ENCODE assay signal across 20 cellular contexts in genomic region chr14:50924236-50924635, GRCh38.
"Had no signal": no experiment of that assay in that cellular context is flagged by ENCODE, and none has a peak within 500 bp of the region (broad histone marks: within the 10 kb centered on the region; RNA-seq: fewer than 3 reads in every experiment).

No MANE protein-coding gene starts in this region.

- H3K4me3 ChIP-seq: MG63 had no signal

- ATAC-seq: T-cell had no signal

- H3K36me3 ChIP-seq: MG63 had no signal

- H3K27me3 ChIP-seq: MG63 had no signal

- DNase-seq: Karpas-422, KG1, MG63, NCI-H1092, NCI-H1105 treated with DMSO at 0.1 percent for 48 hours, NCI-H1417 treated with DMSO at 0.1 percent for 48 hours, NCI-H146, NCI-H1694 treated with DMSO at 0.1 percent for 48 hours, NCI-H1930, NCI-H2081 treated with DMSO at 0.1 percent for 48 hours, NCI-H2171, NCI-H226, NCI-H446, NCI-H510A treated with DMSO at 0.1 percent for 48 hours, NCI-H526, Right ventricle myocardium superior, RPMI8226, SIG-M5, SW 1271, T-cell had no signal

- H3K9me3 ChIP-seq: MG63 had no signal
